Comparison of ENCODE assay signal across 8 cellular contexts in genomic region chr4:14178421-14178820, GRCh38.
DNase-seq lines count a peak whose midpoint lies in the region; ATAC-seq and TF ChIP-seq lines count a peak whose summit lies in the region.

No MANE protein-coding gene starts in this region.

- no peak overlapping the region for H4K91ac ChIP-seq in mesenchymal stem cell (ENCODE audit: low read length)

- no peak for TF ChIP-seq POLR2A in heart left ventricle (IDR thresholded peaks at IDR 0.05)

- H2BK120ac ChIP-seq in mesenchymal stem cell (ENCODE audit: low read depth, low read length), result no peak overlapping the region

- no peak overlapping the region for H4K8ac ChIP-seq in mesenchymal stem cell (ENCODE audit: low read length)

- H2BK12ac ChIP-seq in mesenchymal stem cell (ENCODE audit: low read length in 2 of 2), result no peak overlapping the region

- in situ Hi-C loops in G401 (cut with HindIII; ENCODE audit: low sequenced_read_pairs), result no loop called here

- no peak overlapping the region for H3K4me2 ChIP-seq in mesenchymal stem cell (ENCODE audit: low read length, poor library complexity, severe bottlenecking)

- no peaks in the 10 kb centered on the region for H3K9me3 ChIP-seq in heart left ventricle
- H3K9me3 ChIP-seq in mesenchymal stem cell (ENCODE audit: control insufficient read depth, low read length), result no peaks in the 10 kb centered on the region
- no peaks in the 10 kb centered on the region for H3K9me3 ChIP-seq in tibial artery

- no peaks in the 10 kb centered on the region for H3K79me1 ChIP-seq in mesenchymal stem cell (replicated peaks; ENCODE audit: low read length, poor library complexity, severe bottlenecking)

- H3K27ac ChIP-seq in heart left ventricle (peak overlapping the region in 1 of 12 donors; percentile 6), mesenchymal stem cell (ENCODE audit: low read length, poor library complexity, severe bottlenecking) (no peak overlapping the region), coronary artery (no peak overlapping the region), tibial artery (no peak overlapping the region)

- no peak overlapping the region for H2AK5ac ChIP-seq in mesenchymal stem cell (ENCODE audit: low read length, severe bottlenecking)

- no peak overlapping the region for H2BK5ac ChIP-seq in mesenchymal stem cell (ENCODE audit: low read depth, low read length, poor library complexity, severe bottlenecking)

- DNase-seq in heart left ventricle (no peak), left ventricle myocardium superior (no peak), SKM-1 treated with dmso at 0.1 percent for 144 hours (lab: John Stamatoyannopoulos, UW; ENCODE audit: unreplicated experiment) (peak; percentile 15), mesenchymal stem cell (peak; percentile 12), G401 (ENCODE audit: low spot score) (no peak), coronary artery (ENCODE audit: low spot score) (no peak), tibial artery (no peak)

- H3K18ac ChIP-seq in mesenchymal stem cell (ENCODE audit: low read depth in 1 of 2, low read length in 2 of 2), result no peak overlapping the region

- H3K36me3 ChIP-seq in heart left ventricle (no peaks in the 10 kb centered on the region), mesenchymal stem cell (ENCODE audit: control insufficient read depth in 1 of 2, insufficient read depth in 2 of 2, low read depth in 1 of 2, low read length in 2 of 2) (no peaks in the 10 kb centered on the region), tibial artery (no peaks in the 10 kb centered on the region)

- ATAC-seq in heart left ventricle (peak in 3 of 4 donors; percentile 36 to 73 (median 56)), left ventricle myocardium superior (no peak), HG03039 (IDR thresholded peaks at IDR 0.05; ENCODE audit: unreplicated experiment) (peak; percentile 58)

- H3K4ac ChIP-seq in mesenchymal stem cell (ENCODE audit: low read depth in 1 of 2, low read length in 2 of 2), result no peak overlapping the region

- H3K4me3 ChIP-seq in heart left ventricle (no peak overlapping the region), mesenchymal stem cell (ENCODE audit: insufficient read depth in 1 of 2, low read depth in 1 of 2, low read length in 2 of 2) (no peak overlapping the region), coronary artery (no peak overlapping the region), tibial artery (no peak overlapping the region)

- no peak overlapping the region for H2AFZ ChIP-seq in mesenchymal stem cell (ENCODE audit: low read depth, low read length)

- H3K14ac ChIP-seq in mesenchymal stem cell (ENCODE audit: low read length in 2 of 2), result no peak overlapping the region

- H3K23ac ChIP-seq in mesenchymal stem cell (ENCODE audit: low read length in 2 of 2), result no peak overlapping the region

- peaks cover 0 to 19% (median 0%) of the 10 kb centered on the region in 12 donors for H3K4me1 ChIP-seq in heart left ventricle
- no peaks in the 10 kb centered on the region for H3K4me1 ChIP-seq in mesenchymal stem cell (ENCODE audit: control insufficient read depth, insufficient read depth, low read depth, low read length)
- H3K4me1 ChIP-seq in tibial artery, result no peaks in the 10 kb centered on the region

- intact Hi-C loops in heart left ventricle (cut with DNase I), result no loop called here
- intact Hi-C loops in left ventricle myocardium superior (cut with micrococcal nuclease), result no loop called here
- intact Hi-C loops in tibial artery (cut with DNase I; ENCODE audit: low total_unique reads), result no loop called here

- H2BK15ac ChIP-seq in mesenchymal stem cell (ENCODE audit: low read depth, poor library complexity, severe bottlenecking), result peak overlapping the region; percentile 12

- TF ChIP-seq CTCF in heart left ventricle (IDR thresholded peaks at IDR 0.05) (no peak), coronary artery (IDR thresholded peaks at IDR 0.05) (no peak), tibial artery (IDR thresholded peaks at IDR 0.05) (no peak)

- no peak overlapping the region for H3K9ac ChIP-seq in mesenchymal stem cell (ENCODE audit: low read length)

- H3K27me3 ChIP-seq in heart left ventricle, result no peaks in the 10 kb centered on the region
- no peaks in the 10 kb centered on the region for H3K27me3 ChIP-seq in mesenchymal stem cell (ENCODE audit: control insufficient read depth in 1 of 2, insufficient read depth in 1 of 2, low read length in 2 of 2)
- no peaks in the 10 kb centered on the region for H3K27me3 ChIP-seq in tibial artery

- WGBS in heart left ventricle, 4 donors, result 27 to 46% (median 32%) methylated on average over 1 of the region's 1 CpG
- 0% methylated on average over 1 of the region's 1 CpG for WGBS in mesenchymal stem cell

Comparison
In these comparisons a context has a peak if more than half of its experiments do, and no peak if none do; other contexts are left out.
1. DNase-seq: peak in SKM-1 treated with dmso at 0.1 percent for 144 hours (single experiment) and mesenchymal stem cell (single experiment); none in heart left ventricle (0 of 5), left ventricle myocardium superior (single experiment), G401 (single experiment), coronary artery (single experiment) and tibial artery (0 of 2).